Comparison of ENCODE assay signal across 16 cellular contexts in genomic region chr1:205076245-205076761, GRCh38. TPM values are rescaled to one million over a fixed set of nuclear protein-coding genes. Genes with fewer than 3 reads are reported as not detected.
"Had no signal": no experiment of that assay in that cellular context is flagged by ENCODE, and none has a peak within 500 bp of the region (broad histone marks: within the 10 kb centered on the region; RNA-seq: fewer than 3 reads in every experiment).

No MANE protein-coding gene starts in this region.

- DNase-seq: activated CD4-positive, alpha-beta T cell treated with anti-CD3 and anti-CD28 coated beads, Interleukin-2, amount 50 U/mL, for 4 hours; activated naive CD4-positive, alpha-beta T cell treated with Interleukin-2 at 50 U/mL for 16 hours; right cardiac atrium; stimulated activated CD4-positive, alpha-beta T cell treated with anti-CD3 and anti-CD28 coated beads, Interleukin-15, amount 100 ng/mL, for 24 hours; stimulated activated CD4-positive, alpha-beta T cell treated with anti-CD3 and anti-CD28 coated beads, Interleukin-4, amount 100 ng/mL, for 1 hour; stimulated activated naive CD4-positive, alpha-beta T cell treated with Interleukin-2 at 50 U/mL for 16 hours; T-helper 2 cell had no signal

- H3K9me3 ChIP-seq: prostate gland, suprapubic skin had no signal

- H3K9me3 Mint-ChIP-seq: type B pancreatic cell had no signal

- ATAC-seq: activated CD4-positive, CD25-positive, alpha-beta regulatory T cell treated with anti-CD3 and anti-CD28 coated beads, Interleukin-2, amount 50 U/mL, for 24 hours; left lobe of liver had no signal

- H3K4me1 ChIP-seq: prostate gland had no signal

- H3K27ac ChIP-seq: prostate gland, suprapubic skin had no signal

- H3K4me3 ChIP-seq: prostate gland, skin epidermis, suprapubic skin had no signal

- H3K4me3 Mint-ChIP-seq: type B pancreatic cell had no signal

- H3K27ac Mint-ChIP-seq: type B pancreatic cell had no signal

- H3K36me3 ChIP-seq: prostate gland, suprapubic skin had no signal

- H3K27me3 ChIP-seq: suprapubic skin had no signal

- H3K27me3 Mint-ChIP-seq: type B pancreatic cell had no signal

RNA-seq across cellular contexts. Expression of gene CNTN2, which starts 33.3 kb away (rescaled TPM):
- total RNA-seq: lung microvascular endothelial cell, myocyte had no signal
- polyA plus RNA-seq: keratinocyte had no signal
